ENCODE assay signal across 23 cellular contexts in genomic region chr7:70545214-70545613, GRCh38.
DNase-seq lines count a peak whose midpoint lies in the region; ATAC-seq and TF ChIP-seq lines count a peak whose summit lies in the region.
"Had no signal": no experiment of that assay in that cellular context is flagged by ENCODE, and none has a peak within 500 bp of the region (broad histone marks: within the 10 kb centered on the region; RNA-seq: fewer than 3 reads in every experiment).

No MANE protein-coding gene starts in this region.

- H3K36me3 Mint-ChIP-seq in activated B cell treated with CpG ODN at 0.5 μM for 24 hours (ENCODE audit: low read depth): no peaks in the 10 kb centered on the region
- no peaks in the 10 kb centered on the region for H3K36me3 Mint-ChIP-seq in stimulated activated naive B cell treated with anti-CD40 and anti-IgM and Interleukin-4, amounts not matched to agents 10 μg/mL and 1 μg/mL and 100 μg/mL, for 72 hours
- H3K36me3 Mint-ChIP-seq: CD8-positive, alpha-beta T cell; T-cell had no signal

- no peaks in the 10 kb centered on the region for H3K36me3 ChIP-seq in uterus
- H3K36me3 ChIP-seq: HAP-1, Peyer's patch had no signal

- H3K9me3 Mint-ChIP-seq in activated B cell treated with CpG ODN at 0.5 μM for 24 hours: no peaks in the 10 kb centered on the region
- H3K9me3 Mint-ChIP-seq in stimulated activated naive B cell treated with anti-CD40 and anti-IgM and Interleukin-4, amounts not matched to agents 10 μg/mL and 1 μg/mL and 100 μg/mL, for 72 hours: peaks cover 0 to 2% of the 10 kb centered on the region in 2 donors
- H3K9me3 Mint-ChIP-seq: CD8-positive, alpha-beta T cell; T-cell had no signal

- H3K27ac ChIP-seq in uterus: no peak overlapping the region
- H3K27ac ChIP-seq: GM23248, Peyer's patch had no signal

- H3K9me3 ChIP-seq in uterus: no peaks in the 10 kb centered on the region
- H3K9me3 ChIP-seq: HAP-1, Peyer's patch had no signal

- intact Hi-C loops in activated B cell treated with CpG ODN at 0.5 μM for 24 hours (cut with micrococcal nuclease): no loop called here
- intact Hi-C loops in uterus (cut with DNase I; ENCODE audit: low total_unique reads): no loop called here

- in situ Hi-C loops in GM13977 (cut with MboI; ENCODE audit: low pct_unique_long_range_greater_than_20kb, low sequenced_read_pairs, unreplicated experiment): no loop called here

- peak; percentile 40 for ATAC-seq in activated B cell treated with CpG ODN at 0.5 μM for 24 hours (ENCODE audit: low read depth)
- ATAC-seq in stimulated activated naive B cell treated with anti-CD40 and anti-IgM and Interleukin-4, amounts not matched to agents 10 μg/mL and 1 μg/mL and 100 μg/mL, for 72 hours (replicated peaks): peak; percentile 92 to 98
- ATAC-seq: CD8-positive, alpha-beta T cell; T-cell had no signal

- DNase-seq in COLO668 (lab: John Stamatoyannopoulos, UW; ENCODE audit: unreplicated experiment) (peak; percentile 2), GM13977 (ENCODE audit: low spot score) (peak; percentile 15), activated B cell treated with CpG ODN at 0.5 μM for 24 hours (no peak), globus pallidus (ENCODE audit: low spot score) (no peak), NCI-H748 (lab: John Stamatoyannopoulos, UW; ENCODE audit: unreplicated experiment) (no peak), uterus (no peak)
- peak; percentile 11 for DNase-seq in stimulated activated naive B cell treated with anti-CD40 and anti-IgM and Interleukin-4, amounts not matched to agents 10 μg/mL and 1 μg/mL and 100 μg/mL, for 72 hours
- DNase-seq: C1 segment of cervical spinal cord; Calu3; CD8-positive, alpha-beta T cell; DMS153; GDM1; GM23248; KG1; NCI-H1092 treated with DMSO at 0.1 percent for 48 hours; NCI-H1436 treated with DMSO at 0.1 percent for 48 hours; NCI-H2029; NCI-H2171; NCI-H345; NCI-H526; Peyer's patch; T-cell had no signal

- no peak for TF ChIP-seq CTCF in GM13977 (IDR thresholded peaks at IDR 0.05; ENCODE audit: extremely low read depth, insufficient read depth, missing control alignments)
- no peak for TF ChIP-seq CTCF in activated B cell treated with CpG ODN at 0.5 μM for 24 hours (IDR thresholded peaks at IDR 0.05)
- TF ChIP-seq CTCF in uterus (IDR thresholded peaks at IDR 0.05): no peak

- CTCF ChIA-PET in activated B cell treated with CpG ODN at 0.5 μM for 24 hours (lab: Charles Lee): no interaction called here

- H3K4me1 Mint-ChIP-seq in activated B cell treated with CpG ODN at 0.5 μM for 24 hours: peaks cover 17% of the 10 kb centered on the region
- peaks cover 10 to 42% of the 10 kb centered on the region in 2 donors for H3K4me1 Mint-ChIP-seq in stimulated activated naive B cell treated with anti-CD40 and anti-IgM and Interleukin-4, amounts not matched to agents 10 μg/mL and 1 μg/mL and 100 μg/mL, for 72 hours

- no peak overlapping the region for H3K27ac Mint-ChIP-seq in activated B cell treated with CpG ODN at 0.5 μM for 24 hours
- H3K27ac Mint-ChIP-seq in stimulated activated naive B cell treated with anti-CD40 and anti-IgM and Interleukin-4, amounts not matched to agents 10 μg/mL and 1 μg/mL and 100 μg/mL, for 72 hours: no peak overlapping the region
- H3K27ac Mint-ChIP-seq: CD8-positive, alpha-beta T cell; T-cell had no signal

- H3K4me3 Mint-ChIP-seq in activated B cell treated with CpG ODN at 0.5 μM for 24 hours: no peak overlapping the region
- no peak overlapping the region for H3K4me3 Mint-ChIP-seq in stimulated activated naive B cell treated with anti-CD40 and anti-IgM and Interleukin-4, amounts not matched to agents 10 μg/mL and 1 μg/mL and 100 μg/mL, for 72 hours
- H3K4me3 Mint-ChIP-seq: CD8-positive, alpha-beta T cell; T-cell had no signal

- POLR2A ChIA-PET in activated B cell treated with CpG ODN at 0.5 μM for 24 hours (lab: Charles Lee): no interaction called here

- TF ChIP-seq POLR2A in uterus (IDR thresholded peaks at IDR 0.05): no peak

- H3K27me3 Mint-ChIP-seq in activated B cell treated with CpG ODN at 0.5 μM for 24 hours: no peaks in the 10 kb centered on the region
- H3K27me3 Mint-ChIP-seq in stimulated activated naive B cell treated with anti-CD40 and anti-IgM and Interleukin-4, amounts not matched to agents 10 μg/mL and 1 μg/mL and 100 μg/mL, for 72 hours: no peaks in the 10 kb centered on the region

- no peaks in the 10 kb centered on the region for H3K4me1 ChIP-seq in uterus
- H3K4me1 ChIP-seq: HAP-1, Peyer's patch had no signal

- H3K4me3 ChIP-seq in uterus: no peak overlapping the region
- H3K4me3 ChIP-seq: GM23248, HAP-1, Peyer's patch had no signal

- H3K27me3 ChIP-seq in uterus: no peaks in the 10 kb centered on the region
- H3K27me3 ChIP-seq: Peyer's patch had no signal

Comparison
In these comparisons a context has a peak if more than half of its experiments do, and no peak if none do; other contexts are left out.
1. DNase-seq: peak in COLO668 (single experiment), GM13977 (single experiment) and stimulated activated naive B cell treated with anti-CD40 and anti-IgM and Interleukin-4, amounts not matched to agents 10 μg/mL and 1 μg/mL and 100 μg/mL, for 72 hours (single experiment); none in activated B cell treated with CpG ODN at 0.5 μM for 24 hours (single experiment), globus pallidus (single experiment), NCI-H748 (single experiment) and uterus (0 of 2).